Comparison of ENCODE assay signal across 12 cellular contexts in genomic region chr11:122509091-122509490, GRCh38.
"Had no signal": no experiment of that assay in that cellular context is flagged by ENCODE, and none has a peak within 500 bp of the region (broad histone marks: within the 10 kb centered on the region; RNA-seq: fewer than 3 reads in every experiment).

No MANE protein-coding gene starts in this region.

- H3K27ac ChIP-seq: gastrocnemius medialis, heart right ventricle, neutrophil, sigmoid colon had no signal

- H3K36me3 ChIP-seq: gastrocnemius medialis, heart right ventricle, neutrophil, sigmoid colon had no signal

- ATAC-seq: esophagus mucosa; gastrocnemius medialis; heart right ventricle; naive thymus-derived CD8-positive, alpha-beta T cell had no signal

- H3K9me3 ChIP-seq: gastrocnemius medialis, heart right ventricle, neutrophil, sigmoid colon had no signal

- H3K27me3 ChIP-seq: gastrocnemius medialis, neutrophil, sigmoid colon had no signal

- DNase-seq: effector memory CD4-positive, alpha-beta T cell; gastrocnemius medialis; heart right ventricle; kidney glomerular epithelial cell; mesendoderm; naive thymus-derived CD8-positive, alpha-beta T cell; sigmoid colon; stimulated activated CD4-positive, alpha-beta T cell treated with anti-CD3 and anti-CD28 coated beads, Interleukin-2, amount 100 ng/mL, for 48 hours; stimulated activated naive CD4-positive, alpha-beta T cell treated with Interleukin-2 at 50 U/mL for 16 hours had no signal

- H3K4me3 ChIP-seq: gastrocnemius medialis, heart right ventricle, sigmoid colon, smooth muscle cell had no signal
